Comparison of ENCODE assay signal across 8 cellular contexts in the genomic region with DNA sequence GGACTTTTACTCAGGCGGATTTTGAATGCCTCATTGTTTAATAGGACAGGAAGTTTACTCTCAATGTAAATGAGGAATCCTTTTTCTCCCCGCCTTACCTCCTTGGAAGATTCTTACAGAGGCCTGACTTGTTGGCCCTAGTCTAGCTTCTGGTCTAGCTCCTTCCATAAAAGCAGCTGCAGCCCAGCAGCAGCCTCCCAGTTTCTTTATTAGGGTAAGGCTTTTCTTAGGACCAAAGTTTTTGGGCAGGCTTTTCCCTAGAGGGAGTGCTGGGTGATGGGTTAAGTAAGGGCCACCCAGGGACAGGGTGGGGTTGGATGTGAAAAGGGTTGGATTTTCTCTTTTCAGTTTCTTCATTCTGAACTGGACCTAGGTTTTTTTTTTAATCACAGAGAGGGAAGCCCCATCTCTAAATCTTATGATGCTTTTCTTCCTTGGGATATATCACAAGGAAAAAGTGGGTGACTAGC. TPM values are rescaled to one million over a fixed set of nuclear protein-coding genes. Genes with fewer than 3 reads are reported as not detected.
DNase-seq lines count a peak whose midpoint lies in the region; ATAC-seq lines count a peak whose summit lies in the region.

No MANE protein-coding gene starts in this region.

- H3K4me3 Mint-ChIP-seq in activated CD8-positive, alpha-beta memory T cell treated with anti-CD3 and anti-CD28 coated beads, Interleukin-2, amount 10 ng/mL, durations not matched to agents 7 days and 5 days, result no peak overlapping the region
- H3K4me3 Mint-ChIP-seq in stimulated activated effector memory CD8-positive, alpha-beta T cell treated with anti-CD3 and anti-CD28 coated beads, Interleukin-12 subunit alpha, Interleukin-12 subunit beta, amount 100 ng/mL, for 72 hours, result peak overlapping the region; percentile 40

- ATAC-seq in HG03108 (IDR thresholded peaks at IDR 0.05; ENCODE audit: unreplicated experiment), result peak; percentile 14
- ATAC-seq in activated CD8-positive, alpha-beta memory T cell treated with anti-CD3 and anti-CD28 coated beads, Interleukin-2, amount 10 ng/mL, durations not matched to agents 7 days and 5 days, result no peak
- no peak for ATAC-seq in stimulated activated effector memory CD8-positive, alpha-beta T cell treated with anti-CD3 and anti-CD28 coated beads, Interleukin-12 subunit alpha, Interleukin-12 subunit beta, amount 100 ng/mL, for 72 hours
- ATAC-seq in HG02623 (IDR thresholded peaks at IDR 0.05; ENCODE audit: unreplicated experiment), result no peak
- no peak for ATAC-seq in GM21381 (IDR thresholded peaks at IDR 0.05; ENCODE audit: unreplicated experiment)

- no peaks in the 10 kb centered on the region for H3K27me3 Mint-ChIP-seq in activated CD8-positive, alpha-beta memory T cell treated with anti-CD3 and anti-CD28 coated beads, Interleukin-2, amount 10 ng/mL, durations not matched to agents 7 days and 5 days

- H3K27ac Mint-ChIP-seq in activated CD8-positive, alpha-beta memory T cell treated with anti-CD3 and anti-CD28 coated beads, Interleukin-2, amount 10 ng/mL, durations not matched to agents 7 days and 5 days, result peak overlapping the region; percentile 73
- peak overlapping the region; percentile 85 for H3K27ac Mint-ChIP-seq in stimulated activated effector memory CD8-positive, alpha-beta T cell treated with anti-CD3 and anti-CD28 coated beads, Interleukin-12 subunit alpha, Interleukin-12 subunit beta, amount 100 ng/mL, for 72 hours

- no peak for DNase-seq in activated CD8-positive, alpha-beta memory T cell treated with anti-CD3 and anti-CD28 coated beads, Interleukin-2, amount 10 ng/mL, durations not matched to agents 7 days and 5 days
- DNase-seq in iPS DF 19.7 (ENCODE audit: low read depth, low spot score) (peak; percentile 38), NOMO-1 treated with dmso at 0.1 percent for 144 hours (lab: John Stamatoyannopoulos, UW; ENCODE audit: unreplicated experiment) (no peak), HPDE6-E6E7 (ENCODE audit: extremely low spot score) (no peak)
- no peak for DNase-seq in stimulated activated effector memory CD8-positive, alpha-beta T cell treated with anti-CD3 and anti-CD28 coated beads, Interleukin-12 subunit alpha, Interleukin-12 subunit beta, amount 100 ng/mL, for 72 hours (ENCODE audit: low spot score in 2 of 2)

- H3K4me1 Mint-ChIP-seq in activated CD8-positive, alpha-beta memory T cell treated with anti-CD3 and anti-CD28 coated beads, Interleukin-2, amount 10 ng/mL, durations not matched to agents 7 days and 5 days, result peaks cover 60% of the 10 kb centered on the region
- H3K4me1 Mint-ChIP-seq in stimulated activated effector memory CD8-positive, alpha-beta T cell treated with anti-CD3 and anti-CD28 coated beads, Interleukin-12 subunit alpha, Interleukin-12 subunit beta, amount 100 ng/mL, for 72 hours, result peaks cover 55% of the 10 kb centered on the region

- H3K9me3 Mint-ChIP-seq in activated CD8-positive, alpha-beta memory T cell treated with anti-CD3 and anti-CD28 coated beads, Interleukin-2, amount 10 ng/mL, durations not matched to agents 7 days and 5 days (ENCODE audit: low read depth), result peaks cover 2% of the 10 kb centered on the region
- no peaks in the 10 kb centered on the region for H3K9me3 Mint-ChIP-seq in stimulated activated effector memory CD8-positive, alpha-beta T cell treated with anti-CD3 and anti-CD28 coated beads, Interleukin-12 subunit alpha, Interleukin-12 subunit beta, amount 100 ng/mL, for 72 hours

- H3K36me3 Mint-ChIP-seq in activated CD8-positive, alpha-beta memory T cell treated with anti-CD3 and anti-CD28 coated beads, Interleukin-2, amount 10 ng/mL, durations not matched to agents 7 days and 5 days, result peaks cover 28% of the 10 kb centered on the region
- no peaks in the 10 kb centered on the region for H3K36me3 Mint-ChIP-seq in stimulated activated effector memory CD8-positive, alpha-beta T cell treated with anti-CD3 and anti-CD28 coated beads, Interleukin-12 subunit alpha, Interleukin-12 subunit beta, amount 100 ng/mL, for 72 hours

- CTCF ChIA-PET in activated CD8-positive, alpha-beta memory T cell treated with anti-CD3 and anti-CD28 coated beads, Interleukin-2, amount 10 ng/mL, durations not matched to agents 7 days and 5 days (lab: Charles Lee), result no interaction called here

RNA-seq across cellular contexts. Expression of gene LIF, which starts 49.7 kb away (rescaled TPM):
- total RNA-seq in activated CD8-positive, alpha-beta memory T cell treated with anti-CD3 and anti-CD28 coated beads, Interleukin-2, amount 10 ng/mL, durations not matched to agents 7 days and 5 days, result 100 to 1,000 TPM; 107 to 304 TPM
